34 cellular contexts compared by ENCODE assay signal in the genomic region with DNA sequence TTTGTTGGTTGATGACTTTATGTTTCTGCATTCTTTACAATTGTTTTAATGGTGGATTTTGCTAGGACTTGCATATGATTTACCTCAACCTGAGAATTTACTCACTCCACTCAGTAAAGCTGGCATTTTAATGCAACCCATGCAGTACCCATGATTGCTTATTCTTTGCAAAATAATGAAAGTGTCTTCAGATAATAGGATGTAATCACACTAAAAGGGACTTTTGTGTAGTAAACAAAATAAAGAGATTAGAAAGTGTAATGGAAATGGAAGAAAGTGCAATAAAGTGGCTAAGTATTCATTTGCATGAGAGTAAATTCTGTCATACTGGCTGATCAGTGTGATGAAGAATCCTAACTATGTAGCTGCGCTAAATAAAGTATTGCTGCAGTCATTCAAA.
"Had no signal": no experiment of that assay in that cellular context is flagged by ENCODE, and none has a peak within 500 bp of the region (broad histone marks: within the 10 kb centered on the region; RNA-seq: fewer than 3 reads in every experiment).

No MANE protein-coding gene starts in this region.

- H3K27me3 ChIP-seq: MG63 had no signal

- H3K9me3 ChIP-seq: MG63 had no signal

- H3K4me3 ChIP-seq: MG63 had no signal

- H3K36me3 ChIP-seq: MG63 had no signal

- DNase-seq: Karpas-422, Kasumi-1, MG63, MM.1S, MV-4-11, NCI-H1048, NCI-H1092, NCI-H1092 treated with DMSO at 0.1 percent for 48 hours, NCI-H1105, NCI-H1105 treated with DMSO at 0.1 percent for 48 hours, NCI-H1417, NCI-H1417 treated with DMSO at 0.1 percent for 48 hours, NCI-H1436, NCI-H1436 treated with DMSO at 0.1 percent for 48 hours, NCI-H146, NCI-H1694, NCI-H1694 treated with DMSO at 0.1 percent for 48 hours, NCI-H187, NCI-H187 treated with DMSO at 0.1 percent for 48 hours, NCI-H1930, NCI-H2029, NCI-H2029 treated with DMSO at 0.1 percent for 48 hours, NCI-H2081, NCI-H2081 treated with DMSO at 0.1 percent for 48 hours, NCI-H2107, NCI-H2171, NCI-H2171 treated with DMSO at 0.1 percent for 48 hours, NCI-H2227 treated with DMSO at 0.1 percent for 48 hours, NCI-H226, NCI-H345, NCI-H446, NCI-H446 treated with DMSO at 0.1 percent for 48 hours, NCI-H510A, NCI-H510A treated with DMSO at 0.1 percent for 48 hours had no signal
